ENCODE assay signal across 8 cellular contexts in genomic region chr4:6986067-6986780, GRCh38. TPM values are rescaled to one million over a fixed set of nuclear protein-coding genes. Genes with fewer than 3 reads are reported as not detected.
DNase-seq lines count a peak whose midpoint lies in the region; ATAC-seq and TF ChIP-seq lines count a peak whose summit lies in the region.

No MANE protein-coding gene starts in this region.

- DNase-seq in DMS53 treated with DMSO at 0.1 percent for 48 hours (lab: John Stamatoyannopoulos, UW; ENCODE audit: unreplicated experiment), result peak; percentile 70
- peak; percentile 82 for DNase-seq in hepatic stellate cell (ENCODE audit: low spot score)
- peak; percentile 73 to 76 for DNase-seq in gastrocnemius medialis
- DNase-seq in stimulated activated CD4-positive, alpha-beta T cell treated with anti-CD3 and anti-CD28 coated beads, Interleukin-4, amount 100 ng/mL, for 24 hours, result no peak

- H3K27ac ChIP-seq in HUES64 (ENCODE audit: low read depth, low read length) (peak overlapping the region; percentile 89), angular gyrus (ENCODE audit: low read depth, low read length) (peak overlapping the region; percentile 92), gastrocnemius medialis (peak overlapping the region; percentile 93 to 99 (median 98))

- WGBS in HUES64, result 10% methylated on average over 27 of the region's 28 CpGs

- TF ChIP-seq CTCF in gastrocnemius medialis (IDR thresholded peaks at IDR 0.05 in 4 of 5, conservative IDR thresholded peaks at IDR 0.05 in 1 of 5), result peak in 2 of 5 experiments; percentile 10 to 25

- in situ Hi-C loops in gastrocnemius medialis (cut with MboI; ENCODE audit: low sequenced_read_pairs in 4 of 4), result loop anchor here in 2 of 4 donors (10.0 kb wide), 3 partner anchors 71 to 211 kb away; no protein-coding TSS in a partner anchor

- H3K27me3 ChIP-seq in HUES64 (ENCODE audit: insufficient read depth, low read length) (no peaks in the 10 kb centered on the region), gastrocnemius medialis (no peaks in the 10 kb centered on the region)

- H3K9ac ChIP-seq in HUES64 (ENCODE audit: low read depth, low read length), result peak overlapping the region; percentile 80

- no peaks in the 10 kb centered on the region for H3K36me3 ChIP-seq in HUES64 (ENCODE audit: insufficient read depth, low read length)
- no peaks in the 10 kb centered on the region for H3K36me3 ChIP-seq in gastrocnemius medialis

- H3K9me3 ChIP-seq in HUES64 (ENCODE audit: insufficient read depth, low read depth, low read length) (no peaks in the 10 kb centered on the region), gastrocnemius medialis (no peaks in the 10 kb centered on the region)

- H3K4me1 ChIP-seq in HUES64 (ENCODE audit: insufficient read depth, low read length) (peaks cover 17% of the 10 kb centered on the region), gastrocnemius medialis (peaks cover 73 to 74% of the 10 kb centered on the region in 2 donors)

- H3K4me3 ChIP-seq in HUES64 (ENCODE audit: low read length) (peak overlapping the region; percentile 95), gastrocnemius medialis (peak overlapping the region; percentile 62 to 90 (median 86))

- ATAC-seq in GM21360 (IDR thresholded peaks at IDR 0.05; ENCODE audit: unreplicated experiment) (peak; percentile 20), gastrocnemius medialis (peak; percentile 66 to 76), GM21717 (IDR thresholded peaks at IDR 0.05; ENCODE audit: unreplicated experiment) (no peak)

- intact Hi-C loops in gastrocnemius medialis (cut with DNase I; ENCODE audit: low total_unique reads), result loop anchor here (1.0 to 5.0 kb wide), 5 partner anchors 13 to 269 kb away; partner anchors contain the start of genes BLOC1S4, KIAA0232, TADA2B and TBC1D14

- TF ChIP-seq POLR2A in gastrocnemius medialis (IDR thresholded peaks at IDR 0.05), result no peak

RNA-seq across cellular contexts. Expression of gene TADA2B, which starts 56.9 kb away (rescaled TPM):
- 7.9 TPM for polyA plus RNA-seq in HUES64 (2013, experiment 1 of 2)
- polyA plus RNA-seq in HUES64 (2013, experiment 2 of 2), result 7.0 TPM
- 10 to 100 TPM; 55.4 to 70.2 (median 56.4) TPM for total RNA-seq in gastrocnemius medialis
